11 cellular contexts compared by ENCODE assay signal in the genomic region with DNA sequence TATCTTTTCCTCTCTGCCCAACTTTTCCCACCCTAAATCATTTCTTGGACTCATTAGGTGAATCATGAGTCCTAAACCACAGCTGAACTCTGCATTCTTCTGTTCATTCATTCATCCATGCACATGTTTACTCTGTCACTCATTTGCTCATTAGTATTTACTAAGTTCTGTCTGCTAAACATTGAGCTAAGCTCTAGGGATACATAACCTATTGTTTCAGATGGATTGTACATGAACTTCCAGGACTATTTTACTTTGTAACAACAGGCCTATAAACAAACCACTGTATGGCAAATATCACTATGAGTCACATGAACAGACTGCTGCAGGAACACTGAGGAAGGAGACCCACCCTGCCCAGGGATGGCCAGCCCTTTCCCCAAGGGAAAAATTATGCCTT. TPM values are rescaled to one million over a fixed set of nuclear protein-coding genes. Genes with fewer than 3 reads are reported as not detected.
A peak's percentile ranks its signal among the peaks of the same experiment; 100 is the strongest.
DNase-seq lines count a peak whose midpoint lies in the region; ATAC-seq and TF ChIP-seq lines count a peak whose summit lies in the region.
"Had no signal": no experiment of that assay in that cellular context is flagged by ENCODE, and none has a peak within 500 bp of the region (broad histone marks: within the 10 kb centered on the region; RNA-seq: fewer than 3 reads in every experiment).

No MANE protein-coding gene starts in this region.

- no peaks in the 10 kb centered on the region for H3K9me3 Mint-ChIP-seq in progenitor cell of endocrine pancreas (ENCODE audit: low read depth)

- ATAC-seq in Panc1 = peak; percentile 95
- no peak for ATAC-seq in GM19035 (IDR thresholded peaks at IDR 0.05; ENCODE audit: unreplicated experiment)

- DNase-seq in EL (peak; percentile 74), Panc1 (ENCODE audit: low read depth, low spot score) (peak; percentile 88), fibroblast of gingiva (ENCODE audit: low read depth) (peak; percentile 61), progenitor cell of endocrine pancreas (ENCODE audit: low spot score, unreplicated experiment) (no peak), GF-D8 (lab: John Stamatoyannopoulos, UW) (no peak), mucosa of gallbladder (ENCODE audit: low spot score) (no peak)
- DNase-seq in central memory CD4-positive, alpha-beta T cell = no peak
- DNase-seq: activated CD4-positive, alpha-beta T cell treated with anti-CD3 and anti-CD28 coated beads, Interleukin-2, amount 50 U/mL, for 4 hours; posterior cingulate gyrus had no signal

- H3K27ac ChIP-seq in Panc1 (ENCODE audit: low read length) = peak overlapping the region; percentile 77

- peaks cover 10% of the 10 kb centered on the region for H3K4me1 Mint-ChIP-seq in progenitor cell of endocrine pancreas (ENCODE audit: low read depth)

- H3K4me1 ChIP-seq in Panc1 (ENCODE audit: control insufficient read depth, insufficient read depth, low read length) = peaks cover 18% of the 10 kb centered on the region

- no TSS peak for BruUV-seq in Panc1 (replicated peaks; lab: Mats Ljungman, UMichigan)

- no peak overlapping the region for H3K4me3 ChIP-seq in Panc1 (ENCODE audit: low read depth in 2 of 2, low read length in 2 of 2)
- H3K4me3 ChIP-seq: adrenal gland had no signal

- H3K36me3 ChIP-seq in Panc1 (ENCODE audit: control insufficient read depth, insufficient read depth, low read length) = no peaks in the 10 kb centered on the region
- H3K36me3 ChIP-seq: adrenal gland had no signal

- intact Hi-C loops in Panc1 (cut with micrococcal nuclease; ENCODE audit: unreplicated experiment) = no loop called here

- no peaks in the 10 kb centered on the region for H3K9me3 ChIP-seq in Panc1 (ENCODE audit: control insufficient read depth, insufficient read depth, low read depth, low read length)
- H3K9me3 ChIP-seq: adrenal gland had no signal

- peak overlapping the region; percentile 67 for H3K27ac Mint-ChIP-seq in progenitor cell of endocrine pancreas

- no peaks in the 10 kb centered on the region for H3K27me3 Mint-ChIP-seq in progenitor cell of endocrine pancreas

- peaks cover 3% of the 10 kb centered on the region for H3K36me3 Mint-ChIP-seq in progenitor cell of endocrine pancreas (ENCODE audit: insufficient read depth)

- POLR2A ChIA-PET in Panc1 (lab: Charles Lee) = interaction anchor here (0.6 kb wide), 3 partner anchors 23 to 34 kb away, joined by 4 to 6 read pairs (median 5); no protein-coding TSS in a partner anchor

- TF ChIP-seq CTCF in Panc1 (IDR thresholded peaks at IDR 0.05) (no peak), progenitor cell of endocrine pancreas (IDR thresholded peaks at IDR 0.05; ENCODE audit: unreplicated experiment) (no peak)

- no peak overlapping the region for H3K4me3 Mint-ChIP-seq in progenitor cell of endocrine pancreas (ENCODE audit: low read depth)

- CTCF ChIA-PET in Panc1 (lab: Charles Lee) = interaction anchor here (0.6 kb wide), 1 partner anchor 475 kb away, joined by 5 read pairs; no protein-coding TSS in a partner anchor

- H3K27me3 ChIP-seq in Panc1 (ENCODE audit: control insufficient read depth, insufficient read depth, low read length) = no peaks in the 10 kb centered on the region
- H3K27me3 ChIP-seq: adrenal gland had no signal

- in situ Hi-C loops in Panc1 (cut with HindIII; ENCODE audit: low pct_unique_long_range_greater_than_20kb, low sequenced_read_pairs) = no loop called here

RNA-seq across cellular contexts. Expression of gene DYNC2LI1, which starts 14.6 kb away (rescaled TPM):
- total RNA-seq in Panc1 (2021; ENCODE audit: unreplicated experiment) (8.5 TPM), progenitor cell of endocrine pancreas (29.2 and 30.1 TPM in 2 replicates), mucosa of gallbladder (26.2 TPM)
- polyA plus RNA-seq in Panc1 (2012; ENCODE audit: insufficient read length) = 5.4 TPM

Comparison
In these comparisons a context has a peak if more than half of its experiments do, and no peak if none do; other contexts are left out.
1. DNase-seq: peak in EL (single experiment), Panc1 (single experiment) and fibroblast of gingiva (single experiment); none in progenitor cell of endocrine pancreas (single experiment), GF-D8 (single experiment), central memory CD4-positive, alpha-beta T cell (single experiment) and mucosa of gallbladder (single experiment).